ENCODE assay signal across 8 cellular contexts in the genomic region with DNA sequence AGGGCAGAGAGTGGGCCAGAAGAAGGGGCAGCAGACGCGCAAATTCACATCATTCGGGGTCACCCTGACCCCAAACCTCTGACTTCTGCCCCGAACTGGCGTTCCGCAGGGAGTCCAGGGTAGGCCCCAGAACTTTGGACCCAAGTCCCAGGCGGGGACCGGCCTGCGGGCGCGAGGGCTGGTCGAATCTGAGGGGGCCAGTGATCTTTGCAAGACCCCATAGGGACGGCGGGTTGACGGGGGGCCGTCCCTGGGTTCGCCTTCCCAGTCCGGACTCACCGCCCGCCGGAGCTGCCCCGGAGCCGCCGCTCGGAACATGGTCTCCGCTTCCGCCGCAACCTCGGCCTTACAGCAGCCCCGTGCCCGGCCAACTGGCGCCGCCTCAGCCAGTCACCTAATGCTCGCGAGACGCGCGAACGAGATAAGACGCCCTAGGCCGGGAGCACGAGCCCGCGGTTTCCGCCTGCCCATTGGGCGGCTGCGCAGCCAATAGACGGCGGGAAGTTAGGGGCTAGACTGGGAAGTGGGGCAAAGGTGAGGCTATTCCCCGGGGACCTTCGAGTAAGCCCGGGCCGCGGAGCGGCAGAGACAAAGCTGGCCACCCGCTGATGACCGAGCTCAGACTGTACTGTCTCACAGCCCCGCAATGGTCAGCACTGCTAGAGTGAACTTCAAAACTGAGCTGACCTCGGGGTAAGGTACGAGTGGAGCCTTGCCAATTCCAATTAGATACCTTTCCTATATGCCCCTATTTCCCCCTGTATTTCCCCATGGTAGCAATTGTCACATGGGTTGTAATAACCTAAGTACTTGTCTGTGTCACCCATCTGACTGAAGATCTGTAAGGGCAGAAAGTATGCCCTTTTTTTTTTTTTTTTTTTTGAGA. TPM values are rescaled to one million over a fixed set of nuclear protein-coding genes. Genes with fewer than 3 reads are reported as not detected.
DNase-seq lines count a peak whose midpoint lies in the region; ATAC-seq, FAIRE-seq and TF ChIP-seq lines count a peak whose summit lies in the region.

ETFA (minus strand) TSS at position 399 of the 886 bp plus-strand sequence; CDS start at position 318, 81 bp downstream.

- H3K9me3 ChIP-seq in breast epithelium (no peaks in the 10 kb centered on the region), small intestine (ENCODE audit: control insufficient read depth, low read depth) (no peaks in the 10 kb centered on the region)

- CTCF ChIA-PET in AG04449 (lab: Yijun Ruan, JAX), result interaction anchor here (1.1 to 1.4 kb wide), 2 partner anchors 19 to 20 kb away, joined by 3 to 6 read pairs; no protein-coding TSS in a partner anchor

- POLR2A ChIA-PET in AG04449 (lab: Yijun Ruan, JAX), result interaction anchor here (0.7 to 1.0 kb wide), 2 partner anchors 25 to 562 kb away, joined by 3 read pairs; no protein-coding TSS in a partner anchor

- WGBS in small intestine, 3 donors, result 0 to 1% (median 1%) methylated on average over 48 to 60 of the region's 60 CpGs

- peak; percentile 81 for TF ChIP-seq POLR2A in breast epithelium (IDR thresholded peaks at IDR 0.05)

- H3K4me1 ChIP-seq in breast epithelium, result no peaks in the 10 kb centered on the region
- peaks cover 0 to 6% of the 10 kb centered on the region in 2 donors for H3K4me1 ChIP-seq in small intestine (ENCODE audit: control insufficient read depth in 2 of 2, insufficient read depth in 1 of 2, low read depth in 1 of 2, low read length in 1 of 2)

- H3K27ac ChIP-seq in VCaP (peak within 1 kb of the TSS; percentile 92), breast epithelium (peak within 1 kb of the TSS; percentile 90 to 95), small intestine (ENCODE audit: low read depth in 1 of 2, low read length in 1 of 2) (peak within 1 kb of the TSS; percentile 80 to 92)

- H3K4me3 ChIP-seq in AG04449 (ENCODE audit: low read depth, low read length) (peak within 1 kb of the TSS; percentile 93), breast epithelium (peak within 1 kb of the TSS; percentile 63 to 97 (median 83)), small intestine (ENCODE audit: low read depth in 1 of 2, low read length in 2 of 2) (peak within 1 kb of the TSS; percentile 78 to 80)

- intact Hi-C loops in breast epithelium (cut with DNase I; ENCODE audit: low total_unique reads), result no loop called here

- TF ChIP-seq CTCF in AG04449 (IDR thresholded peaks at IDR 0.05; ENCODE audit: insufficient read depth, low read length, missing control alignments) (no peak), VCaP (conservative IDR thresholded peaks at IDR 0.05) (no peak), breast epithelium (IDR thresholded peaks at IDR 0.05) (no peak)

- H3K36me3 ChIP-seq in breast epithelium (no peaks in the 10 kb centered on the region), small intestine (ENCODE audit: control insufficient read depth in 2 of 2, insufficient read depth in 2 of 2, low read length in 2 of 2) (no peaks in the 10 kb centered on the region)

- ATAC-seq in GM18873 (IDR thresholded peaks at IDR 0.05; ENCODE audit: low FRiP score, unreplicated experiment), result peak; percentile 88
- ATAC-seq in HG03135 (IDR thresholded peaks at IDR 0.05; ENCODE audit: unreplicated experiment), result peak; percentile 97

- FAIRE-seq in small intestine (lab: Jason Lieb, UNC), result no peak

- H3K27me3 ChIP-seq in breast epithelium (no peaks in the 10 kb centered on the region), small intestine (ENCODE audit: control insufficient read depth in 2 of 2, insufficient read depth in 2 of 2, low read length in 2 of 2) (no peaks in the 10 kb centered on the region)

- peak; percentile 67 for DNase-seq in AG04449 (ENCODE audit: low read depth, low spot score)
- peak; percentile 84 for DNase-seq in NCI-H2196 (lab: John Stamatoyannopoulos, UW; ENCODE audit: unreplicated experiment)
- peak; percentile 91 to 95 for DNase-seq in breast epithelium (ENCODE audit: low spot score in 2 of 2)
- peak; percentile 100 for DNase-seq in iPS-NIHi11 (ENCODE audit: low spot score)
- peak; percentile 99 for DNase-seq in small intestine

RNA-seq across cellular contexts. Expression of gene ETFA, which starts in this region (rescaled TPM):
- total RNA-seq in breast epithelium, result 100 to 1,000 TPM in 2 of 3 donors, 10 to 100 TPM in 1; 96.0 to 108 (median 108) TPM
- 100 to 1,000 TPM; 184 to 346 (median 229) TPM for polyA plus RNA-seq in small intestine

Comparison
In these comparisons a context has a peak if more than half of its experiments do, and no peak if none do; other contexts are left out.
1. Peak in every context shown above with its lines: DNase-seq, ATAC-seq, H3K4me3 ChIP-seq and H3K27ac ChIP-seq.